1 cellular context compared by ENCODE assay signal in the genomic region with DNA sequence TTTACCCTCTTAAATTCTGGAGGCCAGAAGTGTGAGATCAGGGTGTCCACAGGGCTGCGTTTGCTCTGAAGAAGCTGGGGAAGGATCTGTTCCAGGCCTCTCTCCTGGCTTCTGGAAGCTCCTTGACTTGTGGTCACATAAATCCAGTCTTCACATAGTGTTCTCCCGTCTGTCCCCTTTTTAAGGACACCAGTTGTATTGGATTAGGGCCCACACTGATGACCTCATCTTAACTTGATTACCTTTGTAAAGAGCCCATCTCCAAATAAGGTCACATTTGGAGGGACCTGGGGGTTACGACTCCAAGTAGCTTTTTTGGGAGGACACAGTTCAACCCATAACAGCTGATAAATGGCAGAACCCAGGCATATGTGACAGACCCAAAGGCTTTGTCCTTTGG.
TF ChIP-seq lines count a peak whose summit lies in the region.

No MANE protein-coding gene starts in this region.

TF ChIP-seq in H1, 55 proteins besides CTCF, POLR2A, EP300 and RAD21:
- TF ChIP-seq CREB1 (IDR thresholded peaks at IDR 0.05) (peak; percentile 87), MAFK (IDR thresholded peaks at IDR 0.05; ENCODE audit: low read depth, low read length) (no peak), RXRA (IDR thresholded peaks at IDR 0.05; ENCODE audit: insufficient read depth, low read depth, low read length) (no peak), SRF (IDR thresholded peaks at IDR 0.05; ENCODE audit: low read depth, low read length) (peak; percentile 65; the same call in 1 of the 2 replicates), CHD1 (IDR thresholded peaks at IDR 0.05; ENCODE audit: low read depth, low read length) (no peak)
